In the genomic region with DNA sequence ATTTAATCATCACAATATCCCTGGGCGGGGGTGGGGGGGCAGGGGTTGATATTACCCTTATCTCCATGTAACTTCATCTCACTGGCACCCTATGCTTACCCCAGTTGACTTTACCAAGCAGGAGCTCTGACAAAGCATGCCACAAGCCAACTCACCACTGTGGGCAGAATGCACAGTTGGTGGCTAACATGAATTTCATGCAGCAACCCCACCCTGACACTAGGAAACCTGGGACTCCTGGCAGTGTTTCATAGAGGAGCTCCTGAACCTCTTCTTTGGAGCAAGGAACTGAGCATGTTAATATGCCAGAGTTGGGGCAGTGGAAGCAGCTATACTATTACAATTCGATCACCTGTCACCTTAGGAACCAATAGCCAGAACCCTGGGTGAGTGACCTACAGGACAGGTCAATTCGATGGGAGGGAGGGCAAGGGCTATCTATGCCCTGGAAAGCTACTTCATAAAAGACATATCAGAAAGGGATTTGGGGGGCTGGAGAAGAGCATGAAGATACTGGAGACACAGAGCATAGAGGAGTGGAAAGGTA, we compare ENCODE assay signal across 17 cellular contexts.
A peak's percentile ranks its signal among the peaks of the same experiment; 100 is the strongest.
DNase-seq lines count a peak whose midpoint lies in the region; ATAC-seq, FAIRE-seq and TF ChIP-seq lines count a peak whose summit lies in the region.
"Had no signal": no experiment of that assay in that cellular context is flagged by ENCODE, and none has a peak within 500 bp of the region (broad histone marks: within the 10 kb centered on the region; RNA-seq: fewer than 3 reads in every experiment).

No MANE protein-coding gene starts in this region.

- intact Hi-C loops in kidney (cut with DNase I) = no loop called here

- CTCF ChIA-PET in activated CD8-positive, alpha-beta memory T cell treated with anti-CD3 and anti-CD28 coated beads, Interleukin-2, amount 10 ng/mL, durations not matched to agents 7 days and 5 days (lab: Charles Lee) = interaction anchor here (0.5 kb wide), 1 partner anchor 1697 kb away, joined by 3 read pairs; no protein-coding TSS in a partner anchor

- no peaks in the 10 kb centered on the region for H3K9me3 Mint-ChIP-seq in activated CD8-positive, alpha-beta memory T cell treated with anti-CD3 and anti-CD28 coated beads, Interleukin-2, amount 10 ng/mL, durations not matched to agents 7 days and 5 days (ENCODE audit: low read depth)
- H3K9me3 Mint-ChIP-seq: stimulated activated naive B cell treated with anti-CD40 and anti-IgM and Interleukin-4, amounts not matched to agents 10 μg/mL and 1 μg/mL and 100 μg/mL, for 72 hours; T-helper 1 cell treated with Interleukin-12 subunit alpha and Interleukin-12 subunit beta and Interleukin-4 antibody, amounts not matched to agents 30 μg/mL and 1 μg/mL, for 36 hours had no signal

- H3K9ac ChIP-seq in kidney (ENCODE audit: low read length in 2 of 2) = no peak overlapping the region

- peak overlapping the region; percentile 44 to 53 for H3K27ac ChIP-seq in kidney (ENCODE audit: low read depth in 2 of 2, low read length in 2 of 2)
- H3K27ac ChIP-seq: gastroesophageal sphincter had no signal

- TF ChIP-seq CTCF in kidney (IDR thresholded peaks at IDR 0.05; ENCODE audit: borderline replicate concordance, extremely low read depth, insufficient read depth) = no peak

- H3K27ac Mint-ChIP-seq in activated CD8-positive, alpha-beta memory T cell treated with anti-CD3 and anti-CD28 coated beads, Interleukin-2, amount 10 ng/mL, durations not matched to agents 7 days and 5 days = no peak overlapping the region
- H3K27ac Mint-ChIP-seq: stimulated activated naive B cell treated with anti-CD40 and anti-IgM and Interleukin-4, amounts not matched to agents 10 μg/mL and 1 μg/mL and 100 μg/mL, for 72 hours; T-helper 1 cell treated with Interleukin-12 subunit alpha and Interleukin-12 subunit beta and Interleukin-4 antibody, amounts not matched to agents 30 μg/mL and 1 μg/mL, for 36 hours had no signal

- H3K27me3 Mint-ChIP-seq in activated CD8-positive, alpha-beta memory T cell treated with anti-CD3 and anti-CD28 coated beads, Interleukin-2, amount 10 ng/mL, durations not matched to agents 7 days and 5 days = peaks cover 6% of the 10 kb centered on the region

- FAIRE-seq in kidney (lab: Jason Lieb, UNC) = no peak

- DNase-seq in kidney (no peak), NCI-H446 (lab: John Stamatoyannopoulos, UW) (no peak)
- DNase-seq in activated CD8-positive, alpha-beta memory T cell treated with anti-CD3 and anti-CD28 coated beads, Interleukin-2, amount 10 ng/mL, durations not matched to agents 7 days and 5 days = no peak
- DNase-seq: activated CD4-positive, alpha-beta T cell treated with anti-CD3 and anti-CD28 coated beads for 48 hours; DMS53; islet precursor cell; NCI-H345; stimulated activated CD4-positive, alpha-beta T cell treated with anti-CD3 and anti-CD28 coated beads, Interleukin-4, amount 100 ng/mL, for 1 hour; stimulated activated naive B cell treated with anti-CD40 and anti-IgM and Interleukin-4, amounts not matched to agents 10 μg/mL and 1 μg/mL and 100 μg/mL, for 72 hours had no signal

- H3K4me3 Mint-ChIP-seq in activated CD8-positive, alpha-beta memory T cell treated with anti-CD3 and anti-CD28 coated beads, Interleukin-2, amount 10 ng/mL, durations not matched to agents 7 days and 5 days = no peak overlapping the region
- H3K4me3 Mint-ChIP-seq: stimulated activated naive B cell treated with anti-CD40 and anti-IgM and Interleukin-4, amounts not matched to agents 10 μg/mL and 1 μg/mL and 100 μg/mL, for 72 hours; T-helper 1 cell treated with Interleukin-12 subunit alpha and Interleukin-12 subunit beta and Interleukin-4 antibody, amounts not matched to agents 30 μg/mL and 1 μg/mL, for 36 hours had no signal

- H3K4me1 Mint-ChIP-seq in activated CD8-positive, alpha-beta memory T cell treated with anti-CD3 and anti-CD28 coated beads, Interleukin-2, amount 10 ng/mL, durations not matched to agents 7 days and 5 days = no peaks in the 10 kb centered on the region

- H3K9me3 ChIP-seq in kidney (ENCODE audit: control insufficient read depth in 1 of 2, low read length in 2 of 2) = no peaks in the 10 kb centered on the region
- H3K9me3 ChIP-seq: gastroesophageal sphincter had no signal

- ATAC-seq in GM21423 (IDR thresholded peaks at IDR 0.05; ENCODE audit: unreplicated experiment) = peak; percentile 15
- peak; percentile 25 for ATAC-seq in HG03175 (IDR thresholded peaks at IDR 0.05; ENCODE audit: unreplicated experiment)
- no peak for ATAC-seq in HG02840 (IDR thresholded peaks at IDR 0.05; ENCODE audit: low FRiP score, unreplicated experiment)
- ATAC-seq in HG02610 (IDR thresholded peaks at IDR 0.05; ENCODE audit: unreplicated experiment) = no peak
- no peak for ATAC-seq in activated CD8-positive, alpha-beta memory T cell treated with anti-CD3 and anti-CD28 coated beads, Interleukin-2, amount 10 ng/mL, durations not matched to agents 7 days and 5 days
- ATAC-seq: gastroesophageal sphincter, Panc1 had no signal

- H3K4me1 ChIP-seq in kidney (ENCODE audit: control insufficient read depth in 1 of 2, insufficient read depth in 1 of 2, low read depth in 1 of 2, low read length in 2 of 2) = peaks cover 0 to 5% of the 10 kb centered on the region in 2 donors
- H3K4me1 ChIP-seq: gastroesophageal sphincter had no signal

- H3K36me3 ChIP-seq in kidney (ENCODE audit: control insufficient read depth in 1 of 2, insufficient read depth in 2 of 2, low read length in 2 of 2) = no peaks in the 10 kb centered on the region
- H3K36me3 ChIP-seq: gastroesophageal sphincter had no signal

- H3K4me3 ChIP-seq in GM08714 (ENCODE audit: low read length) (peak overlapping the region; percentile 46; the same call in 1 of the 2 replicates), kidney (ENCODE audit: low read length in 2 of 2) (no peak overlapping the region)
- H3K4me3 ChIP-seq: gastroesophageal sphincter had no signal

- no peaks in the 10 kb centered on the region for H3K36me3 Mint-ChIP-seq in activated CD8-positive, alpha-beta memory T cell treated with anti-CD3 and anti-CD28 coated beads, Interleukin-2, amount 10 ng/mL, durations not matched to agents 7 days and 5 days
- H3K36me3 Mint-ChIP-seq: stimulated activated naive B cell treated with anti-CD40 and anti-IgM and Interleukin-4, amounts not matched to agents 10 μg/mL and 1 μg/mL and 100 μg/mL, for 72 hours had no signal

Comparison
In these comparisons a context has a peak if more than half of its experiments do, and no peak if none do; other contexts are left out.
1. ATAC-seq: peak in GM21423 (single experiment) and HG03175 (single experiment); none in HG02840 (single experiment), HG02610 (single experiment) and activated CD8-positive, alpha-beta memory T cell treated with anti-CD3 and anti-CD28 coated beads, Interleukin-2, amount 10 ng/mL, durations not matched to agents 7 days and 5 days (single experiment).